1 cellular context compared by ENCODE assay signal in the genomic region with DNA sequence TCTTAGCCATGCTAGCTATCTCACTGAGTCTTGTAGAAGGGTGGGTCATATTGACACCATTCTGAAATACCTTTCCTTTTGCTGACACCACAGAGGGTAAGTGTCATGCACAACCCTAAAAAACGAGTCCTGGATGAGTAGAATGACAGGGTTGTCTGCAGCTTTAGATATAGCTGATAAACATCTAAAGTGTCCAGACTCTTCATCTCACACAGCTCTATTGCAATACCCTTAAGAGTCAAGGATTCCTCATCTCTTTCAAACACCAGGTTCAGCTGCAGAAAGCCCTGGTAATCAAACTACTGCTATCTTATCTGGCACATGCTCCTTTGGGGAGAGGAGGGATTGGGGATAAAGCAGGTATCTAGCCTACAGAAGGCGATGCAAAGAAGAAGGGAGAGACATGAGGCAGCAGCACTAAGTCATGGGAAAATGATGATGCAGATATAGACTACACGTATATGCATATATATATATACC.
TF ChIP-seq lines count a peak whose summit lies in the region.

No MANE protein-coding gene starts in this region.

TF ChIP-seq in K562, 482 proteins besides CTCF, POLR2A, EP300 and RAD21 (continued from another document and continues in another):
- TF ChIP-seq MED1 (CRISPR knock-in tag; IDR thresholded peaks at IDR 0.05; ENCODE audit: borderline replicate concordance) (no peak), HMG20A (CRISPR knock-in tag; conservative IDR thresholded peaks at IDR 0.05) (0 out of 2 replicates have a peak, but pooled peaks have one; percentile 57), TFAM (CRISPR knock-in tag; conservative IDR thresholded peaks at IDR 0.05) (no peak), ZNF644 (tag; IDR thresholded peaks at IDR 0.05; ENCODE audit: low read depth) (peak; percentile 96), STAG1 (CRISPR knock-in tag; IDR thresholded peaks at IDR 0.05; ENCODE audit: borderline replicate concordance) (no peak), CREM (IDR thresholded peaks at IDR 0.05; ENCODE audit: low read depth) (peak; percentile 73), CBX1 (IDR thresholded peaks at IDR 0.05; ENCODE audit: low read depth) (no peak), CBFB (CRISPR knock-in tag; IDR thresholded peaks at IDR 0.05) (no peak), ZNF589 (CRISPR knock-in tag; IDR thresholded peaks at IDR 0.05; ENCODE audit: low read depth) (peak; percentile 80), NFATC3 (IDR thresholded peaks at IDR 0.05) (no peak), ETS2 (tag; IDR thresholded peaks at IDR 0.05; ENCODE audit: borderline replicate concordance, poor library complexity, severe bottlenecking) (no peak), THRAP3 (IDR thresholded peaks at IDR 0.05; ENCODE audit: borderline replicate concordance) (no peak), RUNX1 (IDR thresholded peaks at IDR 0.05; ENCODE audit: low read depth) (no peak), HDAC2 (IDR thresholded peaks at IDR 0.05) (peak; percentile 96), CEBPB (tag; IDR thresholded peaks at IDR 0.05) (peak; percentile 91), CREB1 (IDR thresholded peaks at IDR 0.05) (peak; percentile 61; the same call in 1 of the 2 replicates), CREB1 (CRISPR knock-in tag; IDR thresholded peaks at IDR 0.05) (peak; percentile 16; the same call in 1 of the 2 replicates), ZNF507 (tag; conservative IDR thresholded peaks at IDR 0.05) (no peak), NCOA6 (IDR thresholded peaks at IDR 0.05) (no peak), FIP1L1 (IDR thresholded peaks at IDR 0.05; ENCODE audit: low read depth, low read length, poor library complexity, severe bottlenecking) (no peak), FOSL1 (tag; conservative IDR thresholded peaks at IDR 0.05) (peak; percentile 95), PPARD (CRISPR knock-in tag; IDR thresholded peaks at IDR 0.05) (no peak), ZNF445 (CRISPR knock-in tag; IDR thresholded peaks at IDR 0.05; ENCODE audit: low read depth) (0 out of 2 replicates have a peak, but pooled peaks have one; percentile 55), SRSF1 (IDR thresholded peaks at IDR 0.05; ENCODE audit: low read depth, low read length) (no peak), KLF13 (tag; IDR thresholded peaks at IDR 0.05; ENCODE audit: borderline replicate concordance, low read depth) (no peak), SMARCE1 (IDR thresholded peaks at IDR 0.05) (peak; percentile 96), SMARCB1 (IDR thresholded peaks at IDR 0.05; ENCODE audit: insufficient read length, low read depth) (no peak), CBX3 (IDR thresholded peaks at IDR 0.05; ENCODE audit: borderline replicate concordance in 1 of 2, low read length in 2 of 2) (peak in 1 of 2 experiments; percentile 37; a peak in 2 of 3 replicates), PRPF4 (IDR thresholded peaks at IDR 0.05; ENCODE audit: insufficient read depth, low read depth, low read length, poor library complexity, severe bottlenecking) (no peak), RBM14 (IDR thresholded peaks at IDR 0.05; ENCODE audit: borderline replicate concordance, insufficient read depth, low read depth, low read length) (no peak), ZNF146 (CRISPR knock-in tag; IDR thresholded peaks at IDR 0.05; ENCODE audit: unreplicated experiment) (no peak), XRCC3 (IDR thresholded peaks at IDR 0.05) (no peak), CHD4 (IDR thresholded peaks at IDR 0.05; ENCODE audit: insufficient read depth, insufficient replicate concordance, low read depth, low read length, poor library complexity, severe bottlenecking) (no peak), FOXJ2 (tag; IDR thresholded peaks at IDR 0.05) (0 out of 2 replicates have a peak, but pooled peaks have one; percentile 44), NFE2 (IDR thresholded peaks at IDR 0.05; ENCODE audit: low read depth) (peak; percentile 68; the same call in 1 of the 2 replicates), LCOR (CRISPR knock-in tag; IDR thresholded peaks at IDR 0.05) (peak; percentile 83), GABPB2 (CRISPR knock-in tag; conservative IDR thresholded peaks at IDR 0.05) (no peak), RFX1 (IDR thresholded peaks at IDR 0.05) (no peak), C11orf30 (IDR thresholded peaks at IDR 0.05; ENCODE audit: low read depth) (peak; percentile 62), RBM34 (IDR thresholded peaks at IDR 0.05; ENCODE audit: borderline replicate concordance, insufficient read depth, low read length) (no peak), ZBTB1 (CRISPR knock-in tag; IDR thresholded peaks at IDR 0.05; ENCODE audit: borderline replicate concordance, low read depth) (no peak), ATF7 (IDR thresholded peaks at IDR 0.05) (peak; percentile 86), SMAD3 (CRISPR knock-in tag; conservative IDR thresholded peaks at IDR 0.05) (peak; percentile 63; the same call in 1 of the 2 replicates), GATA2 (CRISPR knock-in tag; IDR thresholded peaks at IDR 0.05) (peak; percentile 96), ZNF3 (CRISPR knock-in tag; IDR thresholded peaks at IDR 0.05) (no peak), RBM25 (IDR thresholded peaks at IDR 0.05; ENCODE audit: low read depth, low read length, severe bottlenecking) (no peak), POLR2G (IDR thresholded peaks at IDR 0.05; ENCODE audit: low read depth, low read length) (no peak), CSDE1 (IDR thresholded peaks at IDR 0.05) (no peak), ZKSCAN1 (IDR thresholded peaks at IDR 0.05; ENCODE audit: low read depth, low read length) (no peak), ZNF124 (CRISPR knock-in tag; IDR thresholded peaks at IDR 0.05) (no peak), RBM39 (optimal IDR thresholded peaks at IDR 0.05; ENCODE audit: low read depth, low read length) (no peak), L3MBTL2 (IDR thresholded peaks at IDR 0.05) (peak; percentile 65; the same call in 1 of the 2 replicates)
- TF ChIP-seq, protein P1, sequence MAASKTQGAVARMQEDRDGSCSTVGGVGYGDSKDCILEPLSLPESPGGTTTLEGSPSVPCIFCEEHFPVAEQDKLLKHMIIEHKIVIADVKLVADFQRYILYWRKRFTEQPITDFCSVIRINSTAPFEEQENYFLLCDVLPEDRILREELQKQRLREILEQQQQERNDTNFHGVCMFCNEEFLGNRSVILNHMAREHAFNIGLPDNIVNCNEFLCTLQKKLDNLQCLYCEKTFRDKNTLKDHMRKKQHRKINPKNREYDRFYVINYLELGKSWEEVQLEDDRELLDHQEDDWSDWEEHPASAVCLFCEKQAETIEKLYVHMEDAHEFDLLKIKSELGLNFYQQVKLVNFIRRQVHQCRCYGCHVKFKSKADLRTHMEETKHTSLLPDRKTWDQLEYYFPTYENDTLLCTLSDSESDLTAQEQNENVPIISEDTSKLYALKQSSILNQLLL (CRISPR knock-in tag; IDR thresholded peaks at IDR 0.05; ENCODE audit: borderline replicate concordance) = no peak
- TF ChIP-seq, protein P2, sequence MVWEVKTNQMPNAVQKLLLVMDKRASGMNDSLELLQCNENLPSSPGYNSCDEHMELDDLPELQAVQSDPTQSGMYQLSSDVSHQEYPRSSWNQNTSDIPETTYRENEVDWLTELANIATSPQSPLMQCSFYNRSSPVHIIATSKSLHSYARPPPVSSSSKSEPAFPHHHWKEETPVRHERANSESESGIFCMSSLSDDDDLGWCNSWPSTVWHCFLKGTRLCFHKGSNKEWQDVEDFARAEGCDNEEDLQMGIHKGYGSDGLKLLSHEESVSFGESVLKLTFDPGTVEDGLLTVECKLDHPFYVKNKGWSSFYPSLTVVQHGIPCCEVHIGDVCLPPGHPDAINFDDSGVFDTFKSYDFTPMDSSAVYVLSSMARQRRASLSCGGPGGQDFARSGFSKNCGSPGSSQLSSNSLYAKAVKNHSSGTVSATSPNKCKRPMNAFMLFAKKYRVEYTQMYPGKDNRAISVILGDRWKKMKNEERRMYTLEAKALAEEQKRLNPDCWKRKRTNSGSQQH (CRISPR knock-in tag; IDR thresholded peaks at IDR 0.05) = 0 out of 2 replicates have a peak, but pooled peaks have one; percentile 20
- TF ChIP-seq, protein P3, sequence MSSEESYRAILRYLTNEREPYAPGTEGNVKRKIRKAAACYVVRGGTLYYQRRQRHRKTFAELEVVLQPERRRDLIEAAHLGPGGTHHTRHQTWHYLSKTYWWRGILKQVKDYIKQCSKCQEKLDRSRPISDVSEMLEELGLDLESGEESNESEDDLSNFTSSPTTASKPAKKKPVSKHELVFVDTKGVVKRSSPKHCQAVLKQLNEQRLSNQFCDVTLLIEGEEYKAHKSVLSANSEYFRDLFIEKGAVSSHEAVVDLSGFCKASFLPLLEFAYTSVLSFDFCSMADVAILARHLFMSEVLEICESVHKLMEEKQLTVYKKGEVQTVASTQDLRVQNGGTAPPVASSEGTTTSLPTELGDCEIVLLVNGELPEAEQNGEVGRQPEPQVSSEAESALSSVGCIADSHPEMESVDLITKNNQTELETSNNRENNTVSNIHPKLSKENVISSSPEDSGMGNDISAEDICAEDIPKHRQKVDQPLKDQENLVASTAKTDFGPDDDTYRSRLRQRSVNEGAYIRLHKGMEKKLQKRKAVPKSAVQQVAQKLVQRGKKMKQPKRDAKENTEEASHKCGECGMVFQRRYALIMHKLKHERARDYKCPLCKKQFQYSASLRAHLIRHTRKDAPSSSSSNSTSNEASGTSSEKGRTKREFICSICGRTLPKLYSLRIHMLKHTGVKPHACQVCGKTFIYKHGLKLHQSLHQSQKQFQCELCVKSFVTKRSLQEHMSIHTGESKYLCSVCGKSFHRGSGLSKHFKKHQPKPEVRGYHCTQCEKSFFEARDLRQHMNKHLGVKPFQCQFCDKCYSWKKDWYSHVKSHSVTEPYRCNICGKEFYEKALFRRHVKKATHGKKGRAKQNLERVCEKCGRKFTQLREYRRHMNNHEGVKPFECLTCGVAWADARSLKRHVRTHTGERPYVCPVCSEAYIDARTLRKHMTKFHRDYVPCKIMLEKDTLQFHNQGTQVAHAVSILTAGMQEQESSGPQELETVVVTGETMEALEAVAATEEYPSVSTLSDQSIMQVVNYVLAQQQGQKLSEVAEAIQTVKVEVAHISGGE (CRISPR knock-in tag; IDR thresholded peaks at IDR 0.05) = peak in 1 of 3 experiments; percentile 85; a peak in 2 of 6 replicates
- TF ChIP-seq, protein P4, sequence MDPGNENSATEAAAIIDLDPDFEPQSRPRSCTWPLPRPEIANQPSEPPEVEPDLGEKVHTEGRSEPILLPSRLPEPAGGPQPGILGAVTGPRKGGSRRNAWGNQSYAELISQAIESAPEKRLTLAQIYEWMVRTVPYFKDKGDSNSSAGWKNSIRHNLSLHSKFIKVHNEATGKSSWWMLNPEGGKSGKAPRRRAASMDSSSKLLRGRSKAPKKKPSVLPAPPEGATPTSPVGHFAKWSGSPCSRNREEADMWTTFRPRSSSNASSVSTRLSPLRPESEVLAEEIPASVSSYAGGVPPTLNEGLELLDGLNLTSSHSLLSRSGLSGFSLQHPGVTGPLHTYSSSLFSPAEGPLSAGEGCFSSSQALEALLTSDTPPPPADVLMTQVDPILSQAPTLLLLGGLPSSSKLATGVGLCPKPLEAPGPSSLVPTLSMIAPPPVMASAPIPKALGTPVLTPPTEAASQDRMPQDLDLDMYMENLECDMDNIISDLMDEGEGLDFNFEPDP (CRISPR knock-in tag; IDR thresholded peaks at IDR 0.05) = no peak
- TF ChIP-seq, protein P5, sequence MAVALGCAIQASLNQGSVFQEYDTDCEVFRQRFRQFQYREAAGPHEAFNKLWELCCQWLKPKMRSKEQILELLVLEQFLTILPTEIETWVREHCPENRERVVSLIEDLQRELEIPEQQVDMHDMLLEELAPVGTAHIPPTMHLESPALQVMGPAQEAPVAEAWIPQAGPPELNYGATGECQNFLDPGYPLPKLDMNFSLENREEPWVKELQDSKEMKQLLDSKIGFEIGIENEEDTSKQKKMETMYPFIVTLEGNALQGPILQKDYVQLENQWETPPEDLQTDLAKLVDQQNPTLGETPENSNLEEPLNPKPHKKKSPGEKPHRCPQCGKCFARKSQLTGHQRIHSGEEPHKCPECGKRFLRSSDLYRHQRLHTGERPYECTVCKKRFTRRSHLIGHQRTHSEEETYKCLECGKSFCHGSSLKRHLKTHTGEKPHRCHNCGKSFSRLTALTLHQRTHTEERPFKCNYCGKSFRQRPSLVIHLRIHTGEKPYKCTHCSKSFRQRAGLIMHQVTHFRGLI (CRISPR knock-in tag; IDR thresholded peaks at IDR 0.05) = peak; percentile 80; the same call in 1 of the 2 replicates
- TF ChIP-seq, protein P6, sequence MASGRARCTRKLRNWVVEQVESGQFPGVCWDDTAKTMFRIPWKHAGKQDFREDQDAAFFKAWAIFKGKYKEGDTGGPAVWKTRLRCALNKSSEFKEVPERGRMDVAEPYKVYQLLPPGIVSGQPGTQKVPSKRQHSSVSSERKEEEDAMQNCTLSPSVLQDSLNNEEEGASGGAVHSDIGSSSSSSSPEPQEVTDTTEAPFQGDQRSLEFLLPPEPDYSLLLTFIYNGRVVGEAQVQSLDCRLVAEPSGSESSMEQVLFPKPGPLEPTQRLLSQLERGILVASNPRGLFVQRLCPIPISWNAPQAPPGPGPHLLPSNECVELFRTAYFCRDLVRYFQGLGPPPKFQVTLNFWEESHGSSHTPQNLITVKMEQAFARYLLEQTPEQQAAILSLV (tag; IDR thresholded peaks at IDR 0.05) = peak; percentile 83
- TF ChIP-seq, protein P7, sequence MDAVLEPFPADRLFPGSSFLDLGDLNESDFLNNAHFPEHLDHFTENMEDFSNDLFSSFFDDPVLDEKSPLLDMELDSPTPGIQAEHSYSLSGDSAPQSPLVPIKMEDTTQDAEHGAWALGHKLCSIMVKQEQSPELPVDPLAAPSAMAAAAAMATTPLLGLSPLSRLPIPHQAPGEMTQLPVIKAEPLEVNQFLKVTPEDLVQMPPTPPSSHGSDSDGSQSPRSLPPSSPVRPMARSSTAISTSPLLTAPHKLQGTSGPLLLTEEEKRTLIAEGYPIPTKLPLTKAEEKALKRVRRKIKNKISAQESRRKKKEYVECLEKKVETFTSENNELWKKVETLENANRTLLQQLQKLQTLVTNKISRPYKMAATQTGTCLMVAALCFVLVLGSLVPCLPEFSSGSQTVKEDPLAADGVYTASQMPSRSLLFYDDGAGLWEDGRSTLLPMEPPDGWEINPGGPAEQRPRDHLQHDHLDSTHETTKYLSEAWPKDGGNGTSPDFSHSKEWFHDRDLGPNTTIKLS (IDR thresholded peaks at IDR 0.05; ENCODE audit: borderline replicate concordance, low read depth) = 0 out of 2 replicates have a peak, but pooled peaks have one; percentile 26
